13 cellular contexts compared by ENCODE assay signal in the genomic region with DNA sequence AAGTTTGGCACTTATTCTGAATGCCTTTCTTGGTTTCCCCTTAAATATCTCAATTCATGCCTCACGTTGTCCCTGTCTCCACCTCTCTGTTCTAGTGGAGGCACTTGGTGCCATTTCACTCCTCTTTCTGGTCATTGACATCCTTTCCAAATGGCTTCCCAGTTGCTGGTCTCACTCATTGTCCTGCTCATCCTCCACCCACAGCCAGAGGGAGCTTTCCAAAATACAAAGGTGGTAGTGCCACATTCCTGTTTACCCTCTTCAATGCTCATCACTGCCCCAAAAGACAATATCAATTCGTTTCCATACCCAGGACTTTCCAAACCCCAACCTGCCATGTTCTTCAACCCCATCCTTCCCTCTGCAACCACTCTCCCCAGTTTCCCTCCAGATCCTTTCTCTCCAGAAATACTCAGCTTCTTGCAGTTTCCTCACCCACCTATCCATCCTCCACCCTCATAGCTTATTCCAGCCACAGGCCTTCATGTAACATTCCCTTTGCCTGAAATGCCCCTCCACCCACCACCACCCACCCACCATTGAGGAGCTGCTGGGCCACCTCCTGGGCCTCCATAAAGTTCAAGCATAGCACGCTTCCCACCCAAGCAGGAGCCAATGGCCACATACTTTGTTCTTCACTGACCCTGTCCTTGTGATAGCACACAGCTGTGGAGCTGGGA.
DNase-seq lines count a peak whose midpoint lies in the region; ATAC-seq and TF ChIP-seq lines count a peak whose summit lies in the region.
"Had no signal": no experiment of that assay in that cellular context is flagged by ENCODE, and none has a peak within 500 bp of the region (broad histone marks: within the 10 kb centered on the region; RNA-seq: fewer than 3 reads in every experiment).

No MANE protein-coding gene starts in this region.

- H3K4me1 ChIP-seq in GM23338 (ENCODE audit: insufficient read depth), result no peaks in the 10 kb centered on the region
- H3K4me1 ChIP-seq: ascending aorta had no signal

- no peak overlapping the region for H3K27ac ChIP-seq in GM23338 (ENCODE audit: low read depth)
- H3K27ac ChIP-seq: ascending aorta had no signal

- peaks cover 4% of the 10 kb centered on the region for H3K9me2 ChIP-seq in GM23338 (ENCODE audit: insufficient read depth)

- POLR2A ChIA-PET in BJ (lab: Charles Lee), result interaction anchor here (0.6 kb wide), 1 partner anchor 240 kb away, joined by 3 read pairs; no protein-coding TSS in a partner anchor

- H3K36me3 Mint-ChIP-seq in GM23338 (ENCODE audit: low read depth) (no peaks in the 10 kb centered on the region), immature natural killer cell (peaks cover 0 to 5% (median 0%) of the 10 kb centered on the region in 3 donors)
- H3K36me3 Mint-ChIP-seq in activated naive CD4-positive, alpha-beta T cell treated with anti-CD3 and anti-CD28 coated beads, Interleukin-2, amount 50 U/mL, for 72 hours, result no peaks in the 10 kb centered on the region

- CTCF ChIA-PET in BJ (lab: Yijun Ruan, JAX), result interaction anchor here (0.7 to 1.1 kb wide), 2 partner anchors 69 to 769 kb away, joined by 3 read pairs; no protein-coding TSS in a partner anchor

- no peak overlapping the region for H2AFZ ChIP-seq in GM23338

- no peak overlapping the region for H3K4me2 ChIP-seq in GM23338

- H3K4me3 Mint-ChIP-seq in GM23338 (no peak overlapping the region), immature natural killer cell (no peak overlapping the region)

- no peaks in the 10 kb centered on the region for H3F3A ChIP-seq in GM23338 (replicated peaks; ENCODE audit: low read depth)

- H3K4me1 Mint-ChIP-seq in GM23338, result peaks cover 8% of the 10 kb centered on the region
- H3K4me1 Mint-ChIP-seq in immature natural killer cell, result peaks cover 12% of the 10 kb centered on the region in 2 donors

- H3K27ac Mint-ChIP-seq in GM23338 (no peak overlapping the region), immature natural killer cell (no peak overlapping the region)
- peak overlapping the region in 1 of 2 donors; percentile 29 for H3K27ac Mint-ChIP-seq in activated naive CD4-positive, alpha-beta T cell treated with anti-CD3 and anti-CD28 coated beads, Interleukin-2, amount 50 U/mL, for 72 hours
- H3K27ac Mint-ChIP-seq: activated T-helper 2 cell treated with anti-CD3 and anti-CD28 coated beads, Interferon-gamma antibody, Interleukin-2, Interleukin-4, amounts not matched to agents 10 μg/mL and 5 μg/mL and 100 μg/mL, durations not matched to agents 14 hours and 24 hours and 36 hours had no signal

- H3K36me3 ChIP-seq in BJ (ENCODE audit: control insufficient read depth, insufficient read depth, low read length) (no peaks in the 10 kb centered on the region), GM23338 (ENCODE audit: insufficient read depth) (no peaks in the 10 kb centered on the region)
- H3K36me3 ChIP-seq: ascending aorta had no signal

- DNase-seq in BJ (ENCODE audit: low read depth) (no peak), GM23338 (ENCODE audit: low spot score) (peak; percentile 33), SK-MEL-5 (ENCODE audit: low read depth, low spot score) (peak; percentile 34), foreskin fibroblast (peak in 1 of 2 donors; percentile 19), 8988T (no peak), G401 (ENCODE audit: low spot score) (no peak), immature natural killer cell (no peak)
- DNase-seq in activated naive CD4-positive, alpha-beta T cell treated with anti-CD3 and anti-CD28 coated beads, Interleukin-2, amount 50 U/mL, for 72 hours (ENCODE audit: low spot score in 2 of 2), result no peak
- DNase-seq: activated CD4-positive, alpha-beta T cell treated with anti-CD3 and anti-CD28 coated beads, Interleukin-2, amount 50 U/mL, for 4 hours; effector memory CD4-positive, alpha-beta T cell; NCI-H187 treated with DMSO at 0.1 percent for 48 hours had no signal

- H3K79me2 ChIP-seq in GM23338 (replicated peaks; ENCODE audit: insufficient read depth), result no peaks in the 10 kb centered on the region

- H4K20me1 ChIP-seq in GM23338 (replicated peaks; ENCODE audit: insufficient read depth), result no peaks in the 10 kb centered on the region

- H3K27me3 Mint-ChIP-seq in GM23338 (ENCODE audit: insufficient read depth, low read depth, poor library complexity), result no peaks in the 10 kb centered on the region
- H3K27me3 Mint-ChIP-seq in immature natural killer cell (ENCODE audit: low read depth in 3 of 3), result peaks cover 0 to 2% (median 0%) of the 10 kb centered on the region in 3 donors

- ATAC-seq in GM23338, result peak; percentile 56
- no peak for ATAC-seq in activated naive CD4-positive, alpha-beta T cell treated with anti-CD3 and anti-CD28 coated beads, Interleukin-2, amount 50 U/mL, for 72 hours

- in situ Hi-C loops in SK-MEL-5 (cut with HindIII; ENCODE audit: low pct_unique_long_range_greater_than_20kb, low sequenced_read_pairs) (no loop called here), G401 (cut with HindIII; ENCODE audit: low sequenced_read_pairs) (no loop called here)

- H3K9me3 Mint-ChIP-seq in GM23338 (no peaks in the 10 kb centered on the region), immature natural killer cell (no peaks in the 10 kb centered on the region)
- no peaks in the 10 kb centered on the region for H3K9me3 Mint-ChIP-seq in activated naive CD4-positive, alpha-beta T cell treated with anti-CD3 and anti-CD28 coated beads, Interleukin-2, amount 50 U/mL, for 72 hours
- H3K9me3 Mint-ChIP-seq: activated T-helper 2 cell treated with anti-CD3 and anti-CD28 coated beads, Interferon-gamma antibody, Interleukin-2, Interleukin-4, amounts not matched to agents 10 μg/mL and 5 μg/mL and 100 μg/mL, durations not matched to agents 14 hours and 24 hours and 36 hours had no signal

- H3K27me3 ChIP-seq in BJ (ENCODE audit: control insufficient read depth, insufficient read depth, low read length) (peaks cover 2% of the 10 kb centered on the region), GM23338 (ENCODE audit: insufficient read depth) (no peaks in the 10 kb centered on the region)
- H3K27me3 ChIP-seq: ascending aorta had no signal

- H3K4me3 ChIP-seq in BJ (ENCODE audit: low read depth, low read length) (no peak overlapping the region), GM23338 (no peak overlapping the region), foreskin fibroblast (ENCODE audit: low read depth in 1 of 2, low read length in 2 of 2) (no peak overlapping the region)
- H3K4me3 ChIP-seq: ascending aorta had no signal

- TF ChIP-seq CTCF in BJ (IDR thresholded peaks at IDR 0.05; ENCODE audit: insufficient read depth, low read depth, low read length), result peak; percentile 30; the same call in 1 of the 2 replicates
- TF ChIP-seq CTCF in GM23338 (conservative IDR thresholded peaks at IDR 0.05; ENCODE audit: low read depth in 2 of 2), result peak; percentile 38 to 58
- TF ChIP-seq CTCF in foreskin fibroblast (IDR thresholded peaks at IDR 0.05; ENCODE audit: low read depth, low read length), result peak; percentile 15

TF ChIP-seq in GM23338, 12 proteins besides CTCF, POLR2A, EP300 and RAD21 (continues in another document):
- TF ChIP-seq, protein P1, sequence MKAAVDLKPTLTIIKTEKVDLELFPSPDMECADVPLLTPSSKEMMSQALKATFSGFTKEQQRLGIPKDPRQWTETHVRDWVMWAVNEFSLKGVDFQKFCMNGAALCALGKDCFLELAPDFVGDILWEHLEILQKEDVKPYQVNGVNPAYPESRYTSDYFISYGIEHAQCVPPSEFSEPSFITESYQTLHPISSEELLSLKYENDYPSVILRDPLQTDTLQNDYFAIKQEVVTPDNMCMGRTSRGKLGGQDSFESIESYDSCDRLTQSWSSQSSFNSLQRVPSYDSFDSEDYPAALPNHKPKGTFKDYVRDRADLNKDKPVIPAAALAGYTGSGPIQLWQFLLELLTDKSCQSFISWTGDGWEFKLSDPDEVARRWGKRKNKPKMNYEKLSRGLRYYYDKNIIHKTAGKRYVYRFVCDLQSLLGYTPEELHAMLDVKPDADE (IDR thresholded peaks at IDR 0.05), result no peak
- TF ChIP-seq ZNF331 (CRISPR knock-in tag; IDR thresholded peaks at IDR 0.05; ENCODE audit: low read depth) (no peak), STAT1 (IDR thresholded peaks at IDR 0.05; ENCODE audit: unreplicated experiment) (no peak), JUNB (IDR thresholded peaks at IDR 0.05; ENCODE audit: unreplicated experiment) (no peak), ZNF114 (CRISPR knock-in tag; IDR thresholded peaks at IDR 0.05) (no peak)

Comparison
In these comparisons a context has a peak if more than half of its experiments do, and no peak if none do; other contexts are left out.
1. DNase-seq: peak in GM23338 (single experiment) and SK-MEL-5 (single experiment); none in BJ (single experiment), 8988T (single experiment), G401 (single experiment), immature natural killer cell (0 of 3) and activated naive CD4-positive, alpha-beta T cell treated with anti-CD3 and anti-CD28 coated beads, Interleukin-2, amount 50 U/mL, for 72 hours (0 of 2).
2. Peak in every context shown above with its lines, with median percentiles within 50 percentile points of each other: CTCF ChIP-seq.